8 cellular contexts compared by ENCODE assay signal in genomic region chrX:119266364-119266995, GRCh38. TPM values are rescaled to one million over a fixed set of nuclear protein-coding genes. Genes with fewer than 3 reads are reported as not detected.
DNase-seq lines count a peak whose midpoint lies in the region; ATAC-seq and TF ChIP-seq lines count a peak whose summit lies in the region.

No MANE protein-coding gene starts in this region.

- ATAC-seq in HG03045 (IDR thresholded peaks at IDR 0.05; ENCODE audit: unreplicated experiment) = no peak
- ATAC-seq in HG03025 (IDR thresholded peaks at IDR 0.05; ENCODE audit: low FRiP score, unreplicated experiment) = no peak

- no peak overlapping the region for H3K4me3 ChIP-seq in adipocyte (ENCODE audit: low read length)
- H3K4me3 ChIP-seq in vagina = no peak overlapping the region

- no peaks in the 10 kb centered on the region for H3K9me3 ChIP-seq in adipocyte (ENCODE audit: control insufficient read depth, low read length)
- no peaks in the 10 kb centered on the region for H3K9me3 ChIP-seq in vagina

- H3K27ac ChIP-seq in vagina = no peak overlapping the region

- peak; percentile 4 to 17 for DNase-seq in stimulated activated CD4-positive, alpha-beta T cell treated with anti-CD3 and anti-CD28 coated beads, Interleukin-2, amount 100 ng/mL, for 24 hours
- DNase-seq in stimulated activated CD4-positive, alpha-beta T cell treated with anti-CD3 and anti-CD28 coated beads, Interleukin-1b, Interleukin-23, amount 100 ng/mL, for 48 hours = no peak
- DNase-seq in adipocyte (ENCODE audit: low read depth) (peak; percentile 59), iris pigment epithelial cell (ENCODE audit: low read depth) (peak; percentile 33), vagina (ENCODE audit: extremely low spot score in 2 of 2) (no peak)

- peaks cover 23% of the 10 kb centered on the region for H3K27me3 ChIP-seq in adipocyte (replicated peaks; ENCODE audit: control insufficient read depth, insufficient read depth, low read length)
- no peaks in the 10 kb centered on the region for H3K27me3 ChIP-seq in vagina

- TF ChIP-seq CTCF in LNCAP (IDR thresholded peaks at IDR 0.05) (peak; percentile 64), vagina (IDR thresholded peaks at IDR 0.05) (peak in 2 of 3 experiments; percentile 35)

- no peaks in the 10 kb centered on the region for H3K36me3 ChIP-seq in adipocyte (ENCODE audit: control insufficient read depth, insufficient read depth, low read length, severe bottlenecking)
- H3K36me3 ChIP-seq in vagina = no peaks in the 10 kb centered on the region

- H3K4me1 ChIP-seq in adipocyte (ENCODE audit: control insufficient read depth, insufficient read depth, low read length) (no peaks in the 10 kb centered on the region), vagina (no peaks in the 10 kb centered on the region)

- no peak overlapping the region for H3K9ac ChIP-seq in adipocyte (ENCODE audit: low read length)

- intact Hi-C loops in vagina (cut with DNase I) = no loop called here

- TF ChIP-seq POLR2A in vagina (IDR thresholded peaks at IDR 0.05) = no peak

RNA-seq across cellular contexts. Expression of gene PGRMC1, which starts 30.4 kb away (rescaled TPM):
- 101 TPM for total RNA-seq in vagina

Comparison
In these comparisons a context has a peak if more than half of its experiments do, and no peak if none do; other contexts are left out.
1. DNase-seq: peak in stimulated activated CD4-positive, alpha-beta T cell treated with anti-CD3 and anti-CD28 coated beads, Interleukin-2, amount 100 ng/mL, for 24 hours (2 of 2), adipocyte (single experiment) and iris pigment epithelial cell (single experiment); none in stimulated activated CD4-positive, alpha-beta T cell treated with anti-CD3 and anti-CD28 coated beads, Interleukin-1b, Interleukin-23, amount 100 ng/mL, for 48 hours (single experiment) and vagina (0 of 2).